ENCODE assay signal across 17 cellular contexts in the genomic region with DNA sequence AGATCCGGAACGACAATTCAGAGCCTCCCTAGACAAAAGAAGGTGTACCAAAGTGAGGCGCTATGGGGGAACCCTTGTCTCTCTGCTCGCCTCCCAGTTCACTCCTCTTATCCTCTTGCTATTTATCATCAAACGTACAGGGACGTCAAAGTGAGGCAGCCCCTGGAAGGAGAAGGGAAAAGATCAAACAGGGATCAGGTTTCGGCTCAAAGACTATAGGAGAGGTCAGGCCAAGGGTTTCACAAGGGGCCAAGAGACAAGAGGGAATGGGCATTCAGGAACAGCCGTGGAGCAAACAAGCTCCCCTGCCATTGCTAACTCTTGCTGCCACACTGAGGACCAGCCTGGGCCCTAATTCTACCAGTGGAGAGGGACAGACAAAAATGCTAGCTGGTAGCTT.
"Had no signal": no experiment of that assay in that cellular context is flagged by ENCODE, and none has a peak within 500 bp of the region (broad histone marks: within the 10 kb centered on the region; RNA-seq: fewer than 3 reads in every experiment).

No MANE protein-coding gene starts in this region.

- H3K27ac ChIP-seq: coronary artery, heart left ventricle, SK-N-MC, spleen, testis had no signal

- DNase-seq: activated CD4-positive, alpha-beta T cell treated with anti-CD3 and anti-CD28 coated beads for 1 hour; activated CD4-positive, alpha-beta T cell treated with anti-CD3 and anti-CD28 coated beads, Interleukin-2, amount 50 U/mL, for 4 hours; activated naive CD4-positive, alpha-beta T cell treated with anti-CD3 and anti-CD28 coated beads, Interleukin-2, amount 10 ng/mL, durations not matched to agents 7 days and 5 days; activated T-cell treated with anti-CD3 and anti-CD28 coated beads for 4 hours; caudate nucleus; effector memory CD4-positive, alpha-beta T cell; heart left ventricle; left ventricle myocardium superior; spleen; T-helper 9 cell; testis had no signal

- H3K4me1 Mint-ChIP-seq: activated naive CD4-positive, alpha-beta T cell treated with anti-CD3 and anti-CD28 coated beads, Interleukin-2, amount 10 ng/mL, durations not matched to agents 7 days and 5 days had no signal

- H3K36me3 ChIP-seq: heart left ventricle, spleen had no signal

- H3K9me3 ChIP-seq: heart left ventricle, spleen, testis had no signal

- H3K4me3 ChIP-seq: coronary artery, heart left ventricle, SK-N-MC, spleen, testis had no signal

- ATAC-seq: heart left ventricle, left ventricle myocardium superior, sciatic nerve had no signal

- H3K9me3 Mint-ChIP-seq: activated naive CD4-positive, alpha-beta T cell treated with anti-CD3 and anti-CD28 coated beads, Interleukin-2, amount 10 ng/mL, durations not matched to agents 7 days and 5 days; memory B cell; nephron; stimulated activated naive CD8-positive, alpha-beta T cell treated with anti-CD3 and anti-CD28 coated beads, Interleukin-15, Interleukin-2, amounts not matched to agents 100 ng/mL and 50 ng/mL, for 24 hours had no signal

- H3K36me3 Mint-ChIP-seq: activated naive CD4-positive, alpha-beta T cell treated with anti-CD3 and anti-CD28 coated beads, Interleukin-2, amount 10 ng/mL, durations not matched to agents 7 days and 5 days; memory B cell had no signal

- H3K27me3 ChIP-seq: heart left ventricle, spleen, testis had no signal

- H3K4me3 Mint-ChIP-seq: activated naive CD4-positive, alpha-beta T cell treated with anti-CD3 and anti-CD28 coated beads, Interleukin-2, amount 10 ng/mL, durations not matched to agents 7 days and 5 days; memory B cell; nephron; stimulated activated naive CD8-positive, alpha-beta T cell treated with anti-CD3 and anti-CD28 coated beads, Interleukin-15, Interleukin-2, amounts not matched to agents 100 ng/mL and 50 ng/mL, for 24 hours had no signal

- H3K4me1 ChIP-seq: heart left ventricle, spleen, testis had no signal

- H3K27ac Mint-ChIP-seq: activated naive CD4-positive, alpha-beta T cell treated with anti-CD3 and anti-CD28 coated beads, Interleukin-2, amount 10 ng/mL, durations not matched to agents 7 days and 5 days; memory B cell; nephron; stimulated activated naive CD8-positive, alpha-beta T cell treated with anti-CD3 and anti-CD28 coated beads, Interleukin-15, Interleukin-2, amounts not matched to agents 100 ng/mL and 50 ng/mL, for 24 hours had no signal

- H3K27me3 Mint-ChIP-seq: activated naive CD4-positive, alpha-beta T cell treated with anti-CD3 and anti-CD28 coated beads, Interleukin-2, amount 10 ng/mL, durations not matched to agents 7 days and 5 days; memory B cell; stimulated activated naive CD8-positive, alpha-beta T cell treated with anti-CD3 and anti-CD28 coated beads, Interleukin-15, Interleukin-2, amounts not matched to agents 100 ng/mL and 50 ng/mL, for 24 hours had no signal
